In genomic region chr17:64277831-64278562, GRCh38 we compare ENCODE assay signal across 9 cellular contexts. TPM values are rescaled to one million over a fixed set of nuclear protein-coding genes. Genes with fewer than 3 reads are reported as not detected.
DNase-seq lines count a peak whose midpoint lies in the region; ATAC-seq and TF ChIP-seq lines count a peak whose summit lies in the region.
"Had no signal": no experiment of that assay in that cellular context is flagged by ENCODE, and none has a peak within 500 bp of the region (broad histone marks: within the 10 kb centered on the region; RNA-seq: fewer than 3 reads in every experiment).

No MANE protein-coding gene starts in this region.

- H3K9me3 Mint-ChIP-seq in CD14-positive monocyte (no peaks in the 10 kb centered on the region), osteocyte (ENCODE audit: unreplicated experiment) (no peaks in the 10 kb centered on the region)
- H3K9me3 Mint-ChIP-seq in activated CD4-positive, alpha-beta T cell treated with anti-CD3 and anti-CD28 coated beads, Interleukin-2, amount 10 ng/mL, durations not matched to agents 7 days and 5 days, result no peaks in the 10 kb centered on the region

- H3K27ac ChIP-seq in RWPE1, result peak overlapping the region; percentile 60
- H3K27ac ChIP-seq: WERI-Rb-1 had no signal

- TF ChIP-seq CTCF in CD14-positive monocyte (IDR thresholded peaks at IDR 0.05) (no peak), RWPE1 (conservative IDR thresholded peaks at IDR 0.05; ENCODE audit: low read depth) (no peak), osteocyte (IDR thresholded peaks at IDR 0.05) (no peak)

- CTCF ChIA-PET in RWPE1 (lab: Yijun Ruan, JAX), result interaction anchor here (0.6 kb wide), 1 partner anchor 282 kb away, joined by 3 read pairs; no protein-coding TSS in a partner anchor
- CTCF ChIA-PET in activated CD4-positive, alpha-beta T cell treated with anti-CD3 and anti-CD28 coated beads, Interleukin-2, amount 10 ng/mL, durations not matched to agents 7 days and 5 days (lab: Charles Lee), result interaction anchor here (1.4 kb wide), 1 partner anchor 388 kb away, joined by 3 read pairs; no protein-coding TSS in a partner anchor

- H3K4me3 Mint-ChIP-seq in CD14-positive monocyte (no peak overlapping the region), osteocyte (ENCODE audit: unreplicated experiment) (no peak overlapping the region)
- no peak overlapping the region for H3K4me3 Mint-ChIP-seq in activated CD4-positive, alpha-beta T cell treated with anti-CD3 and anti-CD28 coated beads, Interleukin-2, amount 10 ng/mL, durations not matched to agents 7 days and 5 days

- H3K36me3 Mint-ChIP-seq in CD14-positive monocyte (no peaks in the 10 kb centered on the region), osteocyte (ENCODE audit: unreplicated experiment) (no peaks in the 10 kb centered on the region)
- H3K36me3 Mint-ChIP-seq in activated CD4-positive, alpha-beta T cell treated with anti-CD3 and anti-CD28 coated beads, Interleukin-2, amount 10 ng/mL, durations not matched to agents 7 days and 5 days (ENCODE audit: low read depth), result no peaks in the 10 kb centered on the region

- POLR2A ChIA-PET in RWPE1 (lab: Yijun Ruan, JAX; ENCODE audit: low non-redundant PET), result no interaction called here
- POLR2A ChIA-PET in activated CD4-positive, alpha-beta T cell treated with anti-CD3 and anti-CD28 coated beads, Interleukin-2, amount 10 ng/mL, durations not matched to agents 7 days and 5 days (lab: Charles Lee), result no interaction called here

- intact Hi-C loops in CD14-positive monocyte (cut with micrococcal nuclease), result loop anchor here in 1 of 2 donors (10.0 kb wide), 1 partner anchor 243 kb away; no protein-coding TSS in a partner anchor

- DNase-seq in CD14-positive monocyte (ENCODE audit: low spot score) (no peak), RWPE1 (ENCODE audit: low spot score) (no peak), globus pallidus (ENCODE audit: low spot score) (peak; percentile 44), osteocyte (ENCODE audit: extremely low spot score, unreplicated experiment) (no peak), GF-D8 (lab: John Stamatoyannopoulos, UW) (no peak), germinal center (ENCODE audit: low spot score) (no peak)
- DNase-seq in activated CD4-positive, alpha-beta T cell treated with anti-CD3 and anti-CD28 coated beads, Interleukin-2, amount 10 ng/mL, durations not matched to agents 7 days and 5 days, result no peak
- DNase-seq: WERI-Rb-1 had no signal

- no peak for ATAC-seq in HG02981 (IDR thresholded peaks at IDR 0.05; ENCODE audit: unreplicated experiment)

- H3K27me3 Mint-ChIP-seq in CD14-positive monocyte (ENCODE audit: low read depth in 3 of 3) (peaks cover 0 to 3% (median 1%) of the 10 kb centered on the region in 3 donors), osteocyte (ENCODE audit: unreplicated experiment) (no peaks in the 10 kb centered on the region)
- H3K27me3 Mint-ChIP-seq in activated CD4-positive, alpha-beta T cell treated with anti-CD3 and anti-CD28 coated beads, Interleukin-2, amount 10 ng/mL, durations not matched to agents 7 days and 5 days, result no peaks in the 10 kb centered on the region

- peak overlapping the region in 5 of 7 donors; percentile 40 to 87 (median 76) for H3K27ac Mint-ChIP-seq in CD14-positive monocyte
- H3K27ac Mint-ChIP-seq in osteocyte (ENCODE audit: unreplicated experiment), result peak overlapping the region; percentile 76
- no peak overlapping the region for H3K27ac Mint-ChIP-seq in activated CD4-positive, alpha-beta T cell treated with anti-CD3 and anti-CD28 coated beads, Interleukin-2, amount 10 ng/mL, durations not matched to agents 7 days and 5 days

- H3K4me1 Mint-ChIP-seq in CD14-positive monocyte (peaks cover 42% of the 10 kb centered on the region), osteocyte (ENCODE audit: unreplicated experiment) (peaks cover 14% of the 10 kb centered on the region)
- H3K4me1 Mint-ChIP-seq in activated CD4-positive, alpha-beta T cell treated with anti-CD3 and anti-CD28 coated beads, Interleukin-2, amount 10 ng/mL, durations not matched to agents 7 days and 5 days, result peaks cover 10% of the 10 kb centered on the region

RNA-seq across cellular contexts. Expression of gene TEX2, which starts 14.9 kb away (rescaled TPM):
- polyA plus RNA-seq in CD14-positive monocyte, result 1 to 10 TPM; 6.5 to 8.7 TPM
- total RNA-seq in osteocyte, result 72.0 and 73.5 TPM in 2 replicates
- 10 to 100 TPM; 14.3 to 16.8 TPM for total RNA-seq in activated CD4-positive, alpha-beta T cell treated with anti-CD3 and anti-CD28 coated beads, Interleukin-2, amount 10 ng/mL, durations not matched to agents 7 days and 5 days
